10 cellular contexts compared by ENCODE assay signal in genomic region chr17:51036084-51036483, GRCh38.
DNase-seq lines count a peak whose midpoint lies in the region; ATAC-seq and TF ChIP-seq lines count a peak whose summit lies in the region.
"Had no signal": no experiment of that assay in that cellular context is flagged by ENCODE, and none has a peak within 500 bp of the region (broad histone marks: within the 10 kb centered on the region; RNA-seq: fewer than 3 reads in every experiment).

No MANE protein-coding gene starts in this region.

- H3K23me2 ChIP-seq in H9 (ENCODE audit: insufficient read length, low read depth, low read length, poor library complexity, severe bottlenecking), result no peaks in the 10 kb centered on the region

- no peak overlapping the region for H3K14ac ChIP-seq in H9 (ENCODE audit: insufficient read depth, low read length)

- no peak overlapping the region for H3K23ac ChIP-seq in H9 (ENCODE audit: insufficient read length, low read depth, low read length)

- POLR2A ChIA-PET in activated B cell treated with CpG ODN at 0.5 μM for 24 hours (lab: Charles Lee), result no interaction called here

- no peaks in the 10 kb centered on the region for H3K9me3 ChIP-seq in H9 (ENCODE audit: control insufficient read depth, low read depth, low read length)
- no peaks in the 10 kb centered on the region for H3K9me3 ChIP-seq in MG63
- H3K9me3 ChIP-seq: sigmoid colon had no signal

- H2AFZ ChIP-seq in ACC112 (ENCODE audit: low read length, unreplicated experiment), result no peak overlapping the region
- no peak overlapping the region for H2AFZ ChIP-seq in H9 (ENCODE audit: low read length)

- H3K27me3 Mint-ChIP-seq in H9 (ENCODE audit: low read depth) (no peaks in the 10 kb centered on the region), activated B cell treated with CpG ODN at 0.5 μM for 24 hours (no peaks in the 10 kb centered on the region), memory B cell (no peaks in the 10 kb centered on the region)

- no peak for DNase-seq in H9
- DNase-seq in activated B cell treated with CpG ODN at 0.5 μM for 24 hours, result no peak
- DNase-seq in memory B cell (ENCODE audit: low spot score in 2 of 2), result no peak
- no peak for DNase-seq in MG63
- DNase-seq in SK-N-DZ (ENCODE audit: low spot score), result no peak
- DNase-seq in NCI-H510A treated with DMSO at 0.1 percent for 48 hours (lab: John Stamatoyannopoulos, UW), result no peak
- DNase-seq: NCI-H1694 treated with DMSO at 0.1 percent for 48 hours, sigmoid colon had no signal

- no peak overlapping the region for H4K91ac ChIP-seq in H9 (ENCODE audit: insufficient read length, low read depth, low read length)

- H4K5ac ChIP-seq in H9 (ENCODE audit: insufficient read length, low read depth, low read length), result no peak overlapping the region

- no peaks in the 10 kb centered on the region for H3K79me1 ChIP-seq in H9 (ENCODE audit: insufficient read depth, low read depth, low read length, poor library complexity, severe bottlenecking)

- H3K4ac ChIP-seq in H9 (ENCODE audit: low read depth, low read length), result no peak overlapping the region

- no peak overlapping the region for H4K8ac ChIP-seq in H9 (replicated peaks; ENCODE audit: insufficient read length, low read depth, low read length)

- no peaks in the 10 kb centered on the region for H3K9me3 Mint-ChIP-seq in H9
- no peaks in the 10 kb centered on the region for H3K9me3 Mint-ChIP-seq in activated B cell treated with CpG ODN at 0.5 μM for 24 hours
- no peaks in the 10 kb centered on the region for H3K9me3 Mint-ChIP-seq in memory B cell

- H3K4me1 ChIP-seq in ACC112 (ENCODE audit: control insufficient read depth, insufficient read depth, low read length, unreplicated experiment), result peaks cover 4% of the 10 kb centered on the region
- no peaks in the 10 kb centered on the region; the same call in 1 of the 2 replicates for H3K4me1 ChIP-seq in H9 (ENCODE audit: insufficient read depth, low read length)

- CTCF ChIA-PET in activated B cell treated with CpG ODN at 0.5 μM for 24 hours (lab: Charles Lee), result no interaction called here

- H3K4me3 Mint-ChIP-seq in H9, result peak overlapping the region in 1 of 2 experiments; percentile 8; a peak in 1 of 5 replicates
- H3K4me3 Mint-ChIP-seq in activated B cell treated with CpG ODN at 0.5 μM for 24 hours, result no peak overlapping the region
- H3K4me3 Mint-ChIP-seq in memory B cell, result no peak overlapping the region

- ATAC-seq in activated B cell treated with CpG ODN at 0.5 μM for 24 hours (ENCODE audit: low read depth), result peak; percentile 31
- ATAC-seq in memory B cell (ENCODE audit: low read depth), result no peak
- ATAC-seq in GM19397 (IDR thresholded peaks at IDR 0.05; ENCODE audit: unreplicated experiment), result no peak

- H3T11ph ChIP-seq in H9 (ENCODE audit: low read length), result no peak overlapping the region

- H3K27me3 ChIP-seq in ACC112 (ENCODE audit: insufficient read depth, low read length) (no peaks in the 10 kb centered on the region), H9 (ENCODE audit: insufficient read depth, low read length) (no peaks in the 10 kb centered on the region), MG63 (no peaks in the 10 kb centered on the region)
- H3K27me3 ChIP-seq: sigmoid colon had no signal

- H3K56ac ChIP-seq in H9 (ENCODE audit: insufficient read length, low read depth, low read length), result no peak overlapping the region

- intact Hi-C loops in activated B cell treated with CpG ODN at 0.5 μM for 24 hours (cut with micrococcal nuclease), result no loop called here

- no peak overlapping the region for H2AK5ac ChIP-seq in H9 (ENCODE audit: insufficient read length, low read length)

- no CpG with 5 or more reads among the region's 3 CpGs for WGBS in H9 (ENCODE audit: extremely low coverage, insufficient read length, low lambda C conversion rate)

- H2BK20ac ChIP-seq in H9 (ENCODE audit: low read depth, low read length, poor library complexity, severe bottlenecking), result no peak overlapping the region

- peaks cover 0 to 19% (median 2%) of the 10 kb centered on the region in 3 experiments; a peak in 5 of 7 replicates for H3K36me3 Mint-ChIP-seq in H9 (ENCODE audit: insufficient read depth in 1 of 3, low read depth in 3 of 3)
- H3K36me3 Mint-ChIP-seq in activated B cell treated with CpG ODN at 0.5 μM for 24 hours (ENCODE audit: low read depth), result peaks cover 32% of the 10 kb centered on the region
- peaks cover 13% of the 10 kb centered on the region for H3K36me3 Mint-ChIP-seq in memory B cell

- H3K36me3 ChIP-seq in ACC112 (ENCODE audit: insufficient read depth, low read length), result peaks cover 7% of the 10 kb centered on the region
- peaks cover 9% of the 10 kb centered on the region for H3K36me3 ChIP-seq in MG63

- H3K4me3 ChIP-seq in ACC112 (ENCODE audit: low read depth, low read length) (no peak overlapping the region), MG63 (no peak overlapping the region)
- H3K4me3 ChIP-seq: sigmoid colon had no signal

- peaks cover 6% of the 10 kb centered on the region for H3K79me2 ChIP-seq in ACC112 (ENCODE audit: control insufficient read depth, insufficient read depth, low read length, unreplicated experiment)
- no peaks in the 10 kb centered on the region for H3K79me2 ChIP-seq in H9 (ENCODE audit: insufficient read depth, low read length)

- H2BK120ac ChIP-seq in H9 (ENCODE audit: low read depth, low read length, poor library complexity, severe bottlenecking), result no peak overlapping the region

- H2BK12ac ChIP-seq in H9 (ENCODE audit: insufficient read length, low read depth, low read length), result no peak overlapping the region

- H3K27ac ChIP-seq in ACC112 (ENCODE audit: low read depth, low read length), result peak overlapping the region; percentile 1; the same call in 1 of the 2 replicates
- no peak overlapping the region for H3K27ac ChIP-seq in H9 (ENCODE audit: insufficient read length, low read depth, low read length)

- no peak overlapping the region for H3K18ac ChIP-seq in H9 (ENCODE audit: insufficient read length, low read depth, low read length)

- H3K27ac Mint-ChIP-seq in H9 (peak overlapping the region; percentile 24 to 43 (median 33)), activated B cell treated with CpG ODN at 0.5 μM for 24 hours (peak overlapping the region; percentile 6), memory B cell (peak overlapping the region; percentile 3)

- H2BK5ac ChIP-seq in H9 (ENCODE audit: insufficient read length, low read length), result no peak overlapping the region

- no peak for TF ChIP-seq CTCF in H9 (conservative IDR thresholded peaks at IDR 0.05)
- TF ChIP-seq CTCF in activated B cell treated with CpG ODN at 0.5 μM for 24 hours (IDR thresholded peaks at IDR 0.05), result no peak

- H3K4me1 Mint-ChIP-seq in H9 (peaks cover 13 to 16% of the 10 kb centered on the region in 2 experiments), activated B cell treated with CpG ODN at 0.5 μM for 24 hours (peaks cover 23% of the 10 kb centered on the region), memory B cell (peaks cover 11% of the 10 kb centered on the region)

- no peak overlapping the region for H2BK15ac ChIP-seq in H9 (ENCODE audit: low read depth, low read length)

- H3K9ac ChIP-seq in H9 (ENCODE audit: extremely low read depth, insufficient read length, low read length), result no peak overlapping the region

- no peak overlapping the region for H3K4me2 ChIP-seq in H9 (ENCODE audit: insufficient read depth, insufficient read length, low read length)

- no peaks in the 10 kb centered on the region for H4K20me1 ChIP-seq in H9 (ENCODE audit: control insufficient read depth, insufficient read depth, insufficient read length)
